In genomic region chr5:727087-727486, GRCh38 we compare ENCODE assay signal across 1 cellular context. TPM values are rescaled to one million over a fixed set of nuclear protein-coding genes. Genes with fewer than 3 reads are reported as not detected.
"Had no signal": no experiment of that assay in that cellular context is flagged by ENCODE, and none has a peak within 500 bp of the region (broad histone marks: within the 10 kb centered on the region; RNA-seq: fewer than 3 reads in every experiment).

No MANE protein-coding gene starts in this region.

RNA-seq across cellular contexts. Expression of gene ZDHHC11B, which starts 57.4 kb away (rescaled TPM):
- total RNA-seq: activated naive CD8-positive, alpha-beta T cell treated with anti-CD3 and anti-CD28 coated beads for 36 hours had no signal
